In the genomic region with DNA sequence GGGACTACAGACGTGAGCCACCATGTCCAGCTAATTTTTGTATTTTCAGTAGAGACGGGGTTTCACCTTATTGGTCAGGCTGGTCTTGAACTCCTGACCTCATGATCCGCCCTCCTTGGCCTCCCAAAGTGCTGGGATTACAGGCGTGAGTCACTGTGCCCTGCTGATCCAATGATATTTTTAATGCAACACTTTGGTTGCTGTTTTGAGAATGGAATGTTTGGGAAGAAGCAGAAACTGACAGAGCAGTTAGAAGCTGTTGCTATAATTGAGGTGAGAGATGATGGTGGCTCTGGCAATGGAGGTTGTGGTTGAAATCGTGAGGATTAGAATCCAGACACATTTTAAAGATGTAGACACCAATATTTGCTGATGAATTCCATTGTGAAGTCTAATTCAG, we compare ENCODE assay signal across 7 cellular contexts.
DNase-seq lines count a peak whose midpoint lies in the region; FAIRE-seq and TF ChIP-seq lines count a peak whose summit lies in the region.
"Not testable (repeated sequence)": the region's sequence is repeated elsewhere in the genome, so short reads cannot be mapped to it uniquely, and the experiment has no call there.

No MANE protein-coding gene starts in this region.

- not testable (repeated sequence) for H3K4me2 ChIP-seq in astrocyte (ENCODE audit: low read length)

- not testable (repeated sequence) for H3K27ac Mint-ChIP-seq in astrocyte (ENCODE audit: unreplicated experiment)

- H3K4me1 ChIP-seq in astrocyte (ENCODE audit: insufficient read depth, low read length): not testable (repeated sequence)

- not testable (repeated sequence) for H3K9me3 ChIP-seq in astrocyte (ENCODE audit: insufficient read depth, low read depth, low read length)

- not testable (repeated sequence) for H3K4me3 Mint-ChIP-seq in astrocyte (ENCODE audit: unreplicated experiment)

- not testable (repeated sequence) for H3K27me3 Mint-ChIP-seq in astrocyte (ENCODE audit: low read depth, unreplicated experiment)

- not testable (repeated sequence) for H3K9me3 Mint-ChIP-seq in astrocyte (ENCODE audit: unreplicated experiment)

- not testable (repeated sequence) for H4K20me1 ChIP-seq in astrocyte (ENCODE audit: insufficient read depth, low read length)

- H3K9ac ChIP-seq in astrocyte (ENCODE audit: low read length): not testable (repeated sequence)

- not testable (repeated sequence) for H3K36me3 Mint-ChIP-seq in astrocyte (ENCODE audit: low read depth, unreplicated experiment)

- not testable (repeated sequence) for TF ChIP-seq CTCF in astrocyte (IDR thresholded peaks at IDR 0.05; ENCODE audit: insufficient read depth, low read depth, low read length); retinal pigment epithelial cell (conservative IDR thresholded peaks at IDR 0.05; ENCODE audit: low read depth, low read length)

- H3K4me1 Mint-ChIP-seq in astrocyte (ENCODE audit: low read depth, unreplicated experiment): not testable (repeated sequence)

- H3K79me2 ChIP-seq in astrocyte (ENCODE audit: insufficient read depth, low read length): not testable (repeated sequence)

- H3K4me3 ChIP-seq in astrocyte (ENCODE audit: insufficient read depth, low read depth, low read length); retinal pigment epithelial cell (ENCODE audit: low read length): not testable (repeated sequence)

- peak; percentile 55 for FAIRE-seq in astrocyte (lab: Jason Lieb, UNC)

- H3K27ac ChIP-seq in astrocyte (ENCODE audit: low read depth, low read length): not testable (repeated sequence)

- not testable (repeated sequence) for H3K27me3 ChIP-seq in astrocyte (ENCODE audit: insufficient read depth, low read length)

- H2AFZ ChIP-seq in astrocyte (ENCODE audit: low read depth, low read length): not testable (repeated sequence)

- not testable (repeated sequence) for H3K36me3 ChIP-seq in astrocyte (ENCODE audit: insufficient read depth, low read length)

- peak; percentile 10 for DNase-seq in AG20443 (ENCODE audit: low spot score)
- DNase-seq in H4 (ENCODE audit: low spot score): peak; percentile 24
- peak; percentile 55 for DNase-seq in LHCN-M2 (ENCODE audit: low read depth)
- peak; percentile 17 for DNase-seq in astrocyte (ENCODE audit: low read depth)
- peak; percentile 45 for DNase-seq in fibroblast of peridontal ligament (ENCODE audit: extremely low read depth)
- peak; percentile 60 for DNase-seq in myocyte (ENCODE audit: low read depth)
- peak; percentile 72 for DNase-seq in retinal pigment epithelial cell (ENCODE audit: low read depth)

Comparison
In these comparisons a context has a peak if more than half of its experiments do, and no peak if none do; other contexts are left out.
1. DNase-seq: peak in every context shown above with its lines; median percentile 72 in retinal pigment epithelial cell; 60 in myocyte; 55 in LHCN-M2; 45 in fibroblast of peridontal ligament; 24 in H4; 17 in astrocyte; 10 in AG20443.